Comparison of ENCODE assay signal across 21 cellular contexts in the genomic region with DNA sequence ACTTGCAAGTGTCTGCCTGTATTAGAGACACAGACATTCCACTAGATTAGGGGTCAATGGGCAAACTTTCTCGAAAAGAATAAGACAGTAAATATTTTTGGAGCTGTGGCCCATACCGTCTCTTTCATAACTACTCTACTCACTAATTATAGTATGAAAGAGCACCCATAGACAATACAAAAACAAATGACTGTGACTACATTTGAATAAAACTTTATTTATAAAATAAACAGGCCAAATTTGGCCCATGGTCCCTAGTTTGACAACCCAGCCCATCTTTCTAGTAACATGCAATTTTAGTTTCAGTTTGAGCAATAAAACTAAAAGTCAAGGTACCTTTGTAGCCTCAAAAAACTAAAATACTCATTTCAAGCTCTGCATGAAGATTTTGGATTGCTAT.
DNase-seq lines count a peak whose midpoint lies in the region; ATAC-seq, FAIRE-seq and TF ChIP-seq lines count a peak whose summit lies in the region.
"Had no signal": no experiment of that assay in that cellular context is flagged by ENCODE, and none has a peak within 500 bp of the region (broad histone marks: within the 10 kb centered on the region; RNA-seq: fewer than 3 reads in every experiment).

No MANE protein-coding gene starts in this region.

- no peaks in the 10 kb centered on the region for H3K9me1 ChIP-seq in keratinocyte (ENCODE audit: control insufficient read depth, extremely low read depth, insufficient read depth, low read length)

- CTCF ChIA-PET in PC-3 (lab: Charles Lee) (interaction anchor here (0.7 to 3.3 kb wide), 4 partner anchors 8 to 201 kb away, joined by 3 to 13 read pairs (median 3); no protein-coding TSS in a partner anchor), MCF 10A (lab: Yijun Ruan, JAX) (no interaction called here)

- H3K27me3 ChIP-seq in PC-3 (ENCODE audit: low read length) (no peaks in the 10 kb centered on the region), keratinocyte (ENCODE audit: control insufficient read depth, extremely low read depth, insufficient read depth, low read length) (no peaks in the 10 kb centered on the region)
- H3K27me3 ChIP-seq: Peyer's patch, SJSA1 had no signal

- H3K36me3 Mint-ChIP-seq in MCF 10A (ENCODE audit: insufficient read depth, unreplicated experiment): peaks cover 11% of the 10 kb centered on the region
- H3K36me3 Mint-ChIP-seq: CD4-positive, CD25-positive, alpha-beta regulatory T cell had no signal

- peak overlapping the region; percentile 55 for H3K9ac ChIP-seq in PC-3 (ENCODE audit: low read length)
- H3K9ac ChIP-seq in keratinocyte (ENCODE audit: control insufficient read depth, extremely low read depth, insufficient read depth, low read length): no peak overlapping the region

- DNase-seq in PC-3: no peak
- no peak for DNase-seq in MCF 10A (ENCODE audit: unreplicated experiment)
- DNase-seq in keratinocyte (ENCODE audit: low read depth, low spot score): no peak
- no peak for DNase-seq in middle frontal gyrus (ENCODE audit: extremely low spot score, low spot score)
- no peak for DNase-seq in posterior cingulate gyrus
- DNase-seq: CD4-positive, CD25-positive, alpha-beta regulatory T cell; DMS79; GOT3; HCEC 1CT; IMR-90; MV-4-11; NCI-H1105 treated with DMSO at 0.1 percent for 48 hours; NCI-H2029 treated with DMSO at 0.1 percent for 48 hours; NCI-H226; NK-92 treated with Interleukin-12 subunit alpha and Interleukin-12 subunit beta, amount 100 ng/mL, for 24 hours; Peyer's patch had no signal

- 0 out of 2 replicates have a peak, but pooled peaks cover 3% of the 10 kb centered on the region for H3K36me3 ChIP-seq in PC-3 (ENCODE audit: low read depth, low read length)
- H3K36me3 ChIP-seq in keratinocyte (ENCODE audit: control insufficient read depth in 2 of 2, extremely low read depth in 1 of 2, insufficient read depth in 2 of 2, low read length in 2 of 2): no peaks in the 10 kb centered on the region
- H3K36me3 ChIP-seq: Peyer's patch, SJSA1 had no signal

- peak overlapping the region; percentile 4; the same call in 1 of the 2 replicates for H3K4me3 ChIP-seq in PC-3 (ENCODE audit: low read length)
- H3K4me3 ChIP-seq in keratinocyte (ENCODE audit: control insufficient read depth in 2 of 3, extremely low read depth in 1 of 3, insufficient read depth in 2 of 3, low read depth in 1 of 3, low read length in 3 of 3): peak overlapping the region in 2 of 3 experiments; percentile 32 to 40
- H3K4me3 ChIP-seq: Peyer's patch, SJSA1 had no signal

- FAIRE-seq in keratinocyte (lab: Jason Lieb, UNC): no peak
- FAIRE-seq: HTR-8/SVneo had no signal

- H3K4me2 ChIP-seq in PC-3 (ENCODE audit: low read length) (peak overlapping the region; percentile 64), keratinocyte (ENCODE audit: control insufficient read depth, extremely low read depth, insufficient read depth, low read depth, low read length) (peak overlapping the region; percentile 79)

- peak overlapping the region; percentile 71 for H3K27ac Mint-ChIP-seq in MCF 10A (ENCODE audit: low read depth, unreplicated experiment)
- H3K27ac Mint-ChIP-seq: CD4-positive, CD25-positive, alpha-beta regulatory T cell had no signal

- H3K4me1 Mint-ChIP-seq in MCF 10A (ENCODE audit: insufficient read depth, unreplicated experiment): peaks cover 47% of the 10 kb centered on the region
- H3K4me1 Mint-ChIP-seq: CD4-positive, CD25-positive, alpha-beta regulatory T cell had no signal

- H3K79me2 ChIP-seq in PC-3 (ENCODE audit: low read length): peaks cover 63% of the 10 kb centered on the region
- H3K79me2 ChIP-seq in keratinocyte (ENCODE audit: control insufficient read depth, insufficient read depth, low read length): peaks cover 39% of the 10 kb centered on the region

- dilution Hi-C loops in keratinocyte (cut with MboI; ENCODE audit: extremely low pct_ligation_motif_present, low sequenced_read_pairs): no loop called here

- H3K9me3 ChIP-seq in PC-3 (ENCODE audit: low read length): no peaks in the 10 kb centered on the region
- H3K9me3 ChIP-seq in keratinocyte (ENCODE audit: control insufficient read depth, low read depth, low read length): no peaks in the 10 kb centered on the region
- H3K9me3 ChIP-seq: Peyer's patch, SJSA1 had no signal

- TF ChIP-seq CTCF in PC-3 (conservative IDR thresholded peaks at IDR 0.05; ENCODE audit: low read depth, low read length) (no peak), MCF 10A (IDR thresholded peaks at IDR 0.05; ENCODE audit: unreplicated experiment) (no peak), keratinocyte (optimal IDR thresholded peaks at IDR 0.05 in 1 of 3, IDR thresholded peaks at IDR 0.05 in 1 of 3, conservative IDR thresholded peaks at IDR 0.05 in 1 of 3; ENCODE audit: extremely low read depth in 1 of 3, insufficient read depth in 2 of 3, low read length in 3 of 3) (no peak)

- H4K20me1 ChIP-seq in PC-3 (ENCODE audit: low read length) (no peaks in the 10 kb centered on the region), keratinocyte (ENCODE audit: control insufficient read depth, extremely low read depth, insufficient read depth, low read length) (no peaks in the 10 kb centered on the region)

- H2AFZ ChIP-seq in PC-3 (ENCODE audit: low read length) (no peak overlapping the region), keratinocyte (ENCODE audit: control insufficient read depth, low read length) (no peak overlapping the region)

- no peaks in the 10 kb centered on the region for H3K27me3 Mint-ChIP-seq in MCF 10A (ENCODE audit: insufficient read depth, unreplicated experiment)

- no peak overlapping the region for H3K4me3 Mint-ChIP-seq in MCF 10A (ENCODE audit: unreplicated experiment)
- H3K4me3 Mint-ChIP-seq: CD4-positive, CD25-positive, alpha-beta regulatory T cell had no signal

- no peaks in the 10 kb centered on the region for H3K9me3 Mint-ChIP-seq in MCF 10A (ENCODE audit: unreplicated experiment)

- ATAC-seq in PC-3: no peak
- ATAC-seq in HG02852 (IDR thresholded peaks at IDR 0.05; ENCODE audit: unreplicated experiment): no peak
- ATAC-seq in GM18870 (IDR thresholded peaks at IDR 0.05; ENCODE audit: unreplicated experiment): no peak
- ATAC-seq: Right ventricle myocardium inferior had no signal

- H3K27ac ChIP-seq in PC-3 (ENCODE audit: low read length) (peak overlapping the region; percentile 84), keratinocyte (ENCODE audit: control insufficient read depth, insufficient read depth, low read length) (peak overlapping the region; percentile 95)
- H3K27ac ChIP-seq: Peyer's patch, SJSA1 had no signal

- BruUV-seq in PC-3 (replicated peaks; lab: Mats Ljungman, UMichigan): TSS peak; percentile 50
- BruUV-seq in MCF 10A (replicated peaks; lab: Mats Ljungman, UMichigan): no TSS peak

- no peaks in the 10 kb centered on the region for H3F3A ChIP-seq in PC-3 (ENCODE audit: low read length, unreplicated experiment)

- H3K4me1 ChIP-seq in PC-3 (ENCODE audit: insufficient read depth, low read length) (peaks cover 58% of the 10 kb centered on the region), keratinocyte (ENCODE audit: control insufficient read depth, extremely low read depth, insufficient read depth, low read length) (peaks cover 36% of the 10 kb centered on the region)
- H3K4me1 ChIP-seq: Peyer's patch had no signal

- H3K9me2 ChIP-seq in PC-3 (replicated peaks; ENCODE audit: low read length): no peaks in the 10 kb centered on the region

- intact Hi-C loops in PC-3 (cut with micrococcal nuclease): loop anchor here (10.0 kb wide), 1 partner anchor 396 kb away; no protein-coding TSS in a partner anchor
- intact Hi-C loops in MCF 10A (cut with micrococcal nuclease): no loop called here
- intact Hi-C loops in posterior cingulate gyrus (cut with DNase I): no loop called here

- POLR2A ChIA-PET in PC-3 (lab: Charles Lee; ENCODE audit: unreplicated experiment): interaction anchor here (0.7 to 1.6 kb wide), 3 partner anchors 8 to 1564 kb away, joined by 4 to 7 read pairs (median 4); no protein-coding TSS in a partner anchor
- POLR2A ChIA-PET in MCF 10A (lab: Yijun Ruan, JAX): interaction anchor here (0.5 kb wide), 1 partner anchor 137 kb away, joined by 3 read pairs; no protein-coding TSS in a partner anchor
